ENCODE assay signal across 1 cellular context in genomic region chr6:53546256-53546655, GRCh38.
TF ChIP-seq lines count a peak whose summit lies in the region.

No MANE protein-coding gene starts in this region.

TF ChIP-seq in IMR-90, 13 proteins besides CTCF, POLR2A, EP300 and RAD21:
- no peak for TF ChIP-seq BHLHE40 (IDR thresholded peaks at IDR 0.05; ENCODE audit: low read depth, low read length)
- no peak for TF ChIP-seq CHD1 (IDR thresholded peaks at IDR 0.05; ENCODE audit: low read depth, low read length)
- no peak for TF ChIP-seq USF2 (IDR thresholded peaks at IDR 0.05; ENCODE audit: low read depth, low read length)
